In the genomic region with DNA sequence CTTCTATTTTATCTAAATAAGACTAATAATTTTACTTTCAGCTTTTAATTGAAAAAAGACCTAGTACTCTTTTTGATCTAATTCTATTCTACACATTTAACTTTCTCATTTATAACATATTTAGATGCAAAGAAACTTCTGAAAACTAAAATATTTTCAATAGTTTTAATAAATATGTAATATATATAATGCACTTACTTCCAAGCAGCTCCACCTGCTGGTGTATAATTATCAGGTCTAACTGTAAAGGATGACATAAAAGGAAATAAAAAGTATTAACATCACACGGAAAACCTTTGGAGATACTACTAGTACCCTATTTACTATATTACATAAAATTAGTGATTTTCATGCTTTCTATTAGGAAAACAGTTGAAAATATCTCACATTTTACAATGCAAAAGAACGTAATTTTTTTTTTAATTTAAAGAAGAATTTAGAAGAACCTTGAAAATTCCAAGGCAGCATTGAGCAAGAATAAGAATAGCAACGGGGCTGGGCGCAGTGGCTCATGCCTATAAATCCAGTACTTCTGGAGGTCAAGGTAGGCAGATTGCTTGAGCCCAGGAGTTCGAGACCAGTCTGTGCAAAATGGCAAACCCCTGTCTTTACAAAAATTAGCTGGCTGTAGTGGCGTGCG, we compare ENCODE assay signal across 2 cellular contexts.
TF ChIP-seq lines count a peak whose summit lies in the region.

No MANE protein-coding gene starts in this region.

TF ChIP-seq in HCT116, 20 proteins besides CTCF, POLR2A, EP300 and RAD21:
- TF ChIP-seq ZBTB33 (IDR thresholded peaks at IDR 0.05; ENCODE audit: extremely low read depth, insufficient replicate concordance, low read length) (no peak), EZH2phosphoT487 (IDR thresholded peaks at IDR 0.05; ENCODE audit: borderline replicate concordance) (no peak), POLR2AphosphoS5 (IDR thresholded peaks at IDR 0.05; ENCODE audit: low read depth, low read length) (no peak)

TF ChIP-seq in HepG2, 621 proteins besides CTCF, POLR2A, EP300 and RAD21:
- TF ChIP-seq, protein P1, sequence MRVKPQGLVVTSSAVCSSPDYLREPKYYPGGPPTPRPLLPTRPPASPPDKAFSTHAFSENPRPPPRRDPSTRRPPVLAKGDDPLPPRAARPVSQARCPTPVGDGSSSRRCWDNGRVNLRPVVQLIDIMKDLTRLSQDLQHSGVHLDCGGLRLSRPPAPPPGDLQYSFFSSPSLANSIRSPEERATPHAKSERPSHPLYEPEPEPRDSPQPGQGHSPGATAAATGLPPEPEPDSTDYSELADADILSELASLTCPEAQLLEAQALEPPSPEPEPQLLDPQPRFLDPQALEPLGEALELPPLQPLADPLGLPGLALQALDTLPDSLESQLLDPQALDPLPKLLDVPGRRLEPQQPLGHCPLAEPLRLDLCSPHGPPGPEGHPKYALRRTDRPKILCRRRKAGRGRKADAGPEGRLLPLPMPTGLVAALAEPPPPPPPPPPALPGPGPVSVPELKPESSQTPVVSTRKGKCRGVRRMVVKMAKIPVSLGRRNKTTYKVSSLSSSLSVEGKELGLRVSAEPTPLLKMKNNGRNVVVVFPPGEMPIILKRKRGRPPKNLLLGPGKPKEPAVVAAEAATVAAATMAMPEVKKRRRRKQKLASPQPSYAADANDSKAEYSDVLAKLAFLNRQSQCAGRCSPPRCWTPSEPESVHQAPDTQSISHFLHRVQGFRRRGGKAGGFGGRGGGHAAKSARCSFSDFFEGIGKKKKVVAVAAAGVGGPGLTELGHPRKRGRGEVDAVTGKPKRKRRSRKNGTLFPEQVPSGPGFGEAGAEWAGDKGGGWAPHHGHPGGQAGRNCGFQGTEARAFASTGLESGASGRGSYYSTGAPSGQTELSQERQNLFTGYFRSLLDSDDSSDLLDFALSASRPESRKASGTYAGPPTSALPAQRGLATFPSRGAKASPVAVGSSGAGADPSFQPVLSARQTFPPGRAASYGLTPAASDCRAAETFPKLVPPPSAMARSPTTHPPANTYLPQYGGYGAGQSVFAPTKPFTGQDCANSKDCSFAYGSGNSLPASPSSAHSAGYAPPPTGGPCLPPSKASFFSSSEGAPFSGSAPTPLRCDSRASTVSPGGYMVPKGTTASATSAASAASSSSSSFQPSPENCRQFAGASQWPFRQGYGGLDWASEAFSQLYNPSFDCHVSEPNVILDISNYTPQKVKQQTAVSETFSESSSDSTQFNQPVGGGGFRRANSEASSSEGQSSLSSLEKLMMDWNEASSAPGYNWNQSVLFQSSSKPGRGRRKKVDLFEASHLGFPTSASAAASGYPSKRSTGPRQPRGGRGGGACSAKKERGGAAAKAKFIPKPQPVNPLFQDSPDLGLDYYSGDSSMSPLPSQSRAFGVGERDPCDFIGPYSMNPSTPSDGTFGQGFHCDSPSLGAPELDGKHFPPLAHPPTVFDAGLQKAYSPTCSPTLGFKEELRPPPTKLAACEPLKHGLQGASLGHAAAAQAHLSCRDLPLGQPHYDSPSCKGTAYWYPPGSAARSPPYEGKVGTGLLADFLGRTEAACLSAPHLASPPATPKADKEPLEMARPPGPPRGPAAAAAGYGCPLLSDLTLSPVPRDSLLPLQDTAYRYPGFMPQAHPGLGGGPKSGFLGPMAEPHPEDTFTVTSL (CRISPR knock-in tag; IDR thresholded peaks at IDR 0.05; ENCODE audit: borderline replicate concordance), result no peak
- TF ChIP-seq ZNF816 (CRISPR knock-in tag; IDR thresholded peaks at IDR 0.05; ENCODE audit: borderline replicate concordance), result no peak
- TF ChIP-seq, protein P2, sequence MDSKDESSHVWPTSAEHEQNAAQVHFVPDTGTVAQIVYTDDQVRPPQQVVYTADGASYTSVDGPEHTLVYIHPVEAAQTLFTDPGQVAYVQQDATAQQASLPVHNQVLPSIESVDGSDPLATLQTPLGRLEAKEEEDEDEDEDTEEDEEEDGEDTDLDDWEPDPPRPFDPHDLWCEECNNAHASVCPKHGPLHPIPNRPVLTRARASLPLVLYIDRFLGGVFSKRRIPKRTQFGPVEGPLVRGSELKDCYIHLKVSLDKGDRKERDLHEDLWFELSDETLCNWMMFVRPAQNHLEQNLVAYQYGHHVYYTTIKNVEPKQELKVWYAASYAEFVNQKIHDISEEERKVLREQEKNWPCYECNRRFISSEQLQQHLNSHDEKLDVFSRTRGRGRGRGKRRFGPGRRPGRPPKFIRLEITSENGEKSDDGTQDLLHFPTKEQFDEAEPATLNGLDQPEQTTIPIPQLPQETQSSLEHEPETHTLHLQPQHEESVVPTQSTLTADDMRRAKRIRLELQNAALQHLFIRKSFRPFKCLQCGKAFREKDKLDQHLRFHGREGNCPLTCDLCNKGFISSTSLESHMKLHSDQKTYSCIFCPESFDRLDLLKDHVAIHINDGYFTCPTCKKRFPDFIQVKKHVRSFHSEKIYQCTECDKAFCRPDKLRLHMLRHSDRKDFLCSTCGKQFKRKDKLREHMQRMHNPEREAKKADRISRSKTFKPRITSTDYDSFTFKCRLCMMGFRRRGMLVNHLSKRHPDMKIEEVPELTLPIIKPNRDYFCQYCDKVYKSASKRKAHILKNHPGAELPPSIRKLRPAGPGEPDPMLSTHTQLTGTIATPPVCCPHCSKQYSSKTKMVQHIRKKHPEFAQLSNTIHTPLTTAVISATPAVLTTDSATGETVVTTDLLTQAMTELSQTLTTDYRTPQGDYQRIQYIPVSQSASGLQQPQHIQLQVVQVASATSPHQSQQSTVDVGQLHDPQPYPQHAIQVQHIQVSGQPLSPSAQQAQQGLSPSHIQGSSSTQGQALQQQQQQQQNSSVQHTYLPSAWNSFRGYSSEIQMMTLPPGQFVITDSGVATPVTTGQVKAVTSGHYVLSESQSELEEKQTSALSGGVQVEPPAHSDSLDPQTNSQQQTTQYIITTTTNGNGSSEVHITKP (CRISPR knock-in tag; IDR thresholded peaks at IDR 0.05; ENCODE audit: low read depth), result no peak
- no peak for TF ChIP-seq ZNF274 (CRISPR knock-in tag; IDR thresholded peaks at IDR 0.05)
- no peak for TF ChIP-seq TMF1 (CRISPR knock-in tag; IDR thresholded peaks at IDR 0.05; ENCODE audit: low read depth)
- no peak for TF ChIP-seq MYPOP (CRISPR knock-in tag; IDR thresholded peaks at IDR 0.05)
- TF ChIP-seq SNAI1 (CRISPR knock-in tag; IDR thresholded peaks at IDR 0.05; ENCODE audit: borderline replicate concordance), result no peak
- no peak for TF ChIP-seq E2F5 (CRISPR knock-in tag; conservative IDR thresholded peaks at IDR 0.05)
- TF ChIP-seq ZNF780A (CRISPR knock-in tag; IDR thresholded peaks at IDR 0.05), result no peak
- TF ChIP-seq FOXM1 (CRISPR knock-in tag; IDR thresholded peaks at IDR 0.05), result no peak
- no peak for TF ChIP-seq ZNF260 (CRISPR knock-in tag; IDR thresholded peaks at IDR 0.05; ENCODE audit: borderline replicate concordance, low read depth)
